8 cellular contexts compared by ENCODE assay signal in the genomic region with DNA sequence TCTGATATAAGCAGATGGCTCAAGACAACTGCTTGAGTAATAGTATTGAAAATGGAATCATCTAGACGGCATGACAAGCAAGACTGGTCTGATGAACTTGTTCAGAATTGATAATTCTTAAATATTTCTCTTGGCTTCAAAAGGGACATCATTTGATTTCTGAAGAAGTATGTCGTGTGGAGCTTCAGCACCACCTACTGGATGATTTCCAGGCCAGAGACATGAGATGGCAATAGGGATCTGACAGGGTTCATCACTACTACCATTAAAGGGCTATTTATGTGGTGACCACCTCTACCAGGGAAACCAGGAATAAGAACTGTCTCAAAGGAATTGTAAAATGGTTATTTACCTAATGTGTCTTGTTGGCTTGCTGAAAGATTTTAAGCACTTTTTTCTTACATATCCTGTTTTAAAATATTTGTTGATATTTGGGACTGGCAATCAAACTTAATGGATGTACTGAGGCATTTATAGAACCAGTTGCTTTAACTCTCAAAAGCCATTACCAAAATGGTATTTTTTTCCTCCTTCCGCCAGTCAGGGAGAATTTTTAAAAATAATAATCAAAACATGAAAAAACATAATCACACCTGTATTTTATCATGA.
DNase-seq lines count a peak whose midpoint lies in the region; ATAC-seq and TF ChIP-seq lines count a peak whose summit lies in the region.

No MANE protein-coding gene starts in this region.

- peak; percentile 76 for TF ChIP-seq CTCF in AG09309 (IDR thresholded peaks at IDR 0.05; ENCODE audit: control insufficient read depth, insufficient read depth, low read depth, low read length, missing control alignments)
- peak; percentile 69 for TF ChIP-seq CTCF in WERI-Rb-1 (IDR thresholded peaks at IDR 0.05; ENCODE audit: low read depth, low read length)

- peak; percentile 70 for ATAC-seq in GM18867 (IDR thresholded peaks at IDR 0.05; ENCODE audit: unreplicated experiment)
- ATAC-seq in GM19452 (IDR thresholded peaks at IDR 0.05; ENCODE audit: unreplicated experiment), result no peak

- H3K4me3 ChIP-seq in AG09309 (ENCODE audit: control insufficient read depth, low read depth, low read length), result no peak overlapping the region
- H3K4me3 ChIP-seq in WERI-Rb-1 (ENCODE audit: low read depth, low read length), result no peak overlapping the region

- H3K27me3 ChIP-seq in WERI-Rb-1 (ENCODE audit: insufficient read depth, low read depth, severe bottlenecking), result no peaks in the 10 kb centered on the region

- H3K36me3 ChIP-seq in WERI-Rb-1, result no peaks in the 10 kb centered on the region

- H3K27ac ChIP-seq in WERI-Rb-1 (no peak overlapping the region), caudate nucleus (ENCODE audit: low read depth, low read length) (no peak overlapping the region)

- DNase-seq in AG09309 (ENCODE audit: low read depth) (peak; percentile 27), NCI-H146 (lab: John Stamatoyannopoulos, UW) (peak; percentile 21), WERI-Rb-1 (peak; percentile 58), caudate nucleus (lab: John Stamatoyannopoulos, UW) (peak in 41 of 61 donors; percentile 3 to 78 (median 26)), kidney tubule cell (ENCODE audit: low spot score) (peak; percentile 69)
- DNase-seq in stimulated activated CD4-positive, alpha-beta T cell treated with anti-CD3 and anti-CD28 coated beads, Interleukin-4, amount 100 ng/mL, for 48 hours (ENCODE audit: low read depth in 2 of 2), result peak; percentile 29 to 38

- no peaks in the 10 kb centered on the region for H3K9me3 ChIP-seq in WERI-Rb-1 (ENCODE audit: severe bottlenecking)
